ENCODE assay signal across 14 cellular contexts in genomic region chr15:58046467-58046866, GRCh38. TPM values are rescaled to one million over a fixed set of nuclear protein-coding genes. Genes with fewer than 3 reads are reported as not detected.
"Had no signal": no experiment of that assay in that cellular context is flagged by ENCODE, and none has a peak within 500 bp of the region (broad histone marks: within the 10 kb centered on the region; RNA-seq: fewer than 3 reads in every experiment).

No MANE protein-coding gene starts in this region.

- H3K36me3 ChIP-seq: esophagus muscularis mucosa, ovary, uterus had no signal

- H3K36me3 Mint-ChIP-seq: activated naive CD8-positive, alpha-beta T cell treated with anti-CD3 and anti-CD28 coated beads for 36 hours; brain; stimulated activated effector memory CD8-positive, alpha-beta T cell treated with anti-CD3 and anti-CD28 coated beads, Interleukin-12 subunit alpha, Interleukin-12 subunit beta, amount 100 ng/mL, for 72 hours had no signal

- H3K9me3 ChIP-seq: esophagus muscularis mucosa, ovary, uterus had no signal

- H3K27me3 ChIP-seq: esophagus muscularis mucosa, ovary, uterus had no signal

- H3K9me3 Mint-ChIP-seq: activated naive CD8-positive, alpha-beta T cell treated with anti-CD3 and anti-CD28 coated beads for 36 hours; activated T-helper 1 cell treated with anti-CD3 and anti-CD28 coated beads, Interleukin-12 subunit alpha, Interleukin-12 subunit beta, Interleukin-2, Interleukin-4 antibody, amounts not matched to agents 30 ng/mL and 10 ng/mL and 1 ng/mL, durations not matched to agents 14 hours and 24 hours and 36 hours; brain; central memory CD8-positive, alpha-beta T cell; stimulated activated effector memory CD8-positive, alpha-beta T cell treated with anti-CD3 and anti-CD28 coated beads, Interleukin-12 subunit alpha, Interleukin-12 subunit beta, amount 100 ng/mL, for 72 hours had no signal

- H3K4me1 Mint-ChIP-seq: activated naive CD8-positive, alpha-beta T cell treated with anti-CD3 and anti-CD28 coated beads for 36 hours; brain; central memory CD8-positive, alpha-beta T cell; neural crest cell; stimulated activated effector memory CD8-positive, alpha-beta T cell treated with anti-CD3 and anti-CD28 coated beads, Interleukin-12 subunit alpha, Interleukin-12 subunit beta, amount 100 ng/mL, for 72 hours had no signal

- H3K4me3 Mint-ChIP-seq: activated naive CD8-positive, alpha-beta T cell treated with anti-CD3 and anti-CD28 coated beads for 36 hours; activated T-helper 1 cell treated with anti-CD3 and anti-CD28 coated beads, Interleukin-12 subunit alpha, Interleukin-12 subunit beta, Interleukin-2, Interleukin-4 antibody, amounts not matched to agents 30 ng/mL and 10 ng/mL and 1 ng/mL, durations not matched to agents 14 hours and 24 hours and 36 hours; brain; central memory CD8-positive, alpha-beta T cell; neural crest cell; stimulated activated effector memory CD8-positive, alpha-beta T cell treated with anti-CD3 and anti-CD28 coated beads, Interleukin-12 subunit alpha, Interleukin-12 subunit beta, amount 100 ng/mL, for 72 hours had no signal

- H3K4me1 ChIP-seq: esophagus muscularis mucosa had no signal

- DNase-seq: activated naive CD8-positive, alpha-beta T cell treated with anti-CD3 and anti-CD28 coated beads for 36 hours; glutamatergic neuron; ovary; stimulated activated CD4-positive, alpha-beta T cell treated with anti-CD3 and anti-CD28 coated beads, Interleukin-2, amount 100 ng/mL, for 24 hours; T-helper 9 cell; uterus had no signal

- H3K27ac ChIP-seq: coronary artery, esophagus muscularis mucosa, ovary had no signal

- ATAC-seq: activated CD4-positive, CD25-positive, alpha-beta regulatory T cell treated with anti-CD3 and anti-CD28 coated beads, Interleukin-2, amount 50 U/mL, for 24 hours; stimulated activated effector memory CD8-positive, alpha-beta T cell treated with anti-CD3 and anti-CD28 coated beads, Interleukin-12 subunit alpha, Interleukin-12 subunit beta, amount 100 ng/mL, for 72 hours had no signal

- H3K4me3 ChIP-seq: coronary artery, esophagus muscularis mucosa, ovary, uterus had no signal

- H3K27ac Mint-ChIP-seq: activated naive CD8-positive, alpha-beta T cell treated with anti-CD3 and anti-CD28 coated beads for 36 hours; activated T-helper 1 cell treated with anti-CD3 and anti-CD28 coated beads, Interleukin-12 subunit alpha, Interleukin-12 subunit beta, Interleukin-2, Interleukin-4 antibody, amounts not matched to agents 30 ng/mL and 10 ng/mL and 1 ng/mL, durations not matched to agents 14 hours and 24 hours and 36 hours; stimulated activated effector memory CD8-positive, alpha-beta T cell treated with anti-CD3 and anti-CD28 coated beads, Interleukin-12 subunit alpha, Interleukin-12 subunit beta, amount 100 ng/mL, for 72 hours had no signal

RNA-seq across cellular contexts. Expression of gene ALDH1A2, which starts 19.0 kb away (rescaled TPM):
- total RNA-seq: activated T-helper 1 cell treated with anti-CD3 and anti-CD28 coated beads, Interleukin-12 subunit alpha, Interleukin-12 subunit beta, Interleukin-2, Interleukin-4 antibody, amounts not matched to agents 30 ng/mL and 10 ng/mL and 1 ng/mL, durations not matched to agents 14 hours and 24 hours and 36 hours had no signal
